In the genomic region with DNA sequence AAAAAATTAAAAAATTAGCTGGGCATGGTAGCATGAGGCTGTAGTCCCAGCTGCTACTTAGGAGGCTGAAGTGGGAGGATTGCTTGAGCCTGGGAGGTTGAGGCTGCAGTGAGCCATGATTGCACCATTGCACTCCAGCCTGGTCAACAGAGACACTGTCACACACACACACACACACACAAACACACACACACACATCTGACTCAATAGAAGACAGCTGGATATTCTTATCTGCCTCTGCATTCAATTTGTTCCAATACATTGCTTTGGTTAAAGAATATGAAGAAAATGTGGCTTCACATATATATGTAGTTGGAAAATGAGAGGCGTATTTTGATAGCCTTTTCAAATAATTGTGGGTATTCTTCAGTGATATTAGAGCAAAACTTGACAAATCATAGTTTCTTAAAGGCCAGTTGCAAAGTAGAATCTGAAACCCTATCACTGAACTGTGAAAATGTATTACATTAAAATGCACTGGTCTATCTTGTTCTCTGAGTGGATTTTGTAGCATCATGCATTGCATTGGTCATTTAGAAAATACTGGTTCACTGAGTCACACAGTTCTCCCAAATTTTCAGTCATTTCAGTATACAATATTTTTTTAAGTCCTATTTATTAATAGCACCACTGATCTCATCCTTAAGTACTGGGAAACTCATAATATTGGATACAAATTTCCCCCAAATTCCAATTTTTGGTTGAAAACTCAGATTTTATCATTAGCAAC, we compare ENCODE assay signal across 1 cellular context.
TF ChIP-seq lines count a peak whose summit lies in the region.

No MANE protein-coding gene starts in this region.

TF ChIP-seq in SK-N-SH treated with all-trans-retinoic acid at 6 μM for 48 hours, 23 proteins besides CTCF, POLR2A, EP300 and RAD21:
- TF ChIP-seq, protein P1, sequence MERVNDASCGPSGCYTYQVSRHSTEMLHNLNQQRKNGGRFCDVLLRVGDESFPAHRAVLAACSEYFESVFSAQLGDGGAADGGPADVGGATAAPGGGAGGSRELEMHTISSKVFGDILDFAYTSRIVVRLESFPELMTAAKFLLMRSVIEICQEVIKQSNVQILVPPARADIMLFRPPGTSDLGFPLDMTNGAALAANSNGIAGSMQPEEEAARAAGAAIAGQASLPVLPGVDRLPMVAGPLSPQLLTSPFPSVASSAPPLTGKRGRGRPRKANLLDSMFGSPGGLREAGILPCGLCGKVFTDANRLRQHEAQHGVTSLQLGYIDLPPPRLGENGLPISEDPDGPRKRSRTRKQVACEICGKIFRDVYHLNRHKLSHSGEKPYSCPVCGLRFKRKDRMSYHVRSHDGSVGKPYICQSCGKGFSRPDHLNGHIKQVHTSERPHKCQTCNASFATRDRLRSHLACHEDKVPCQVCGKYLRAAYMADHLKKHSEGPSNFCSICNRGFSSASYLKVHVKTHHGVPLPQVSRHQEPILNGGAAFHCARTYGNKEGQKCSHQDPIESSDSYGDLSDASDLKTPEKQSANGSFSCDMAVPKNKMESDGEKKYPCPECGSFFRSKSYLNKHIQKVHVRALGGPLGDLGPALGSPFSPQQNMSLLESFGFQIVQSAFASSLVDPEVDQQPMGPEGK (CRISPR knock-in tag; IDR thresholded peaks at IDR 0.05; ENCODE audit: borderline replicate concordance): no peak
- TF ChIP-seq CSRNP3 (CRISPR knock-in tag; IDR thresholded peaks at IDR 0.05) (no peak), BACH2 (CRISPR knock-in tag; IDR thresholded peaks at IDR 0.05; ENCODE audit: borderline replicate concordance) (no peak), PPARA (CRISPR knock-in tag; IDR thresholded peaks at IDR 0.05; ENCODE audit: borderline replicate concordance) (no peak)
- TF ChIP-seq, protein P2, sequence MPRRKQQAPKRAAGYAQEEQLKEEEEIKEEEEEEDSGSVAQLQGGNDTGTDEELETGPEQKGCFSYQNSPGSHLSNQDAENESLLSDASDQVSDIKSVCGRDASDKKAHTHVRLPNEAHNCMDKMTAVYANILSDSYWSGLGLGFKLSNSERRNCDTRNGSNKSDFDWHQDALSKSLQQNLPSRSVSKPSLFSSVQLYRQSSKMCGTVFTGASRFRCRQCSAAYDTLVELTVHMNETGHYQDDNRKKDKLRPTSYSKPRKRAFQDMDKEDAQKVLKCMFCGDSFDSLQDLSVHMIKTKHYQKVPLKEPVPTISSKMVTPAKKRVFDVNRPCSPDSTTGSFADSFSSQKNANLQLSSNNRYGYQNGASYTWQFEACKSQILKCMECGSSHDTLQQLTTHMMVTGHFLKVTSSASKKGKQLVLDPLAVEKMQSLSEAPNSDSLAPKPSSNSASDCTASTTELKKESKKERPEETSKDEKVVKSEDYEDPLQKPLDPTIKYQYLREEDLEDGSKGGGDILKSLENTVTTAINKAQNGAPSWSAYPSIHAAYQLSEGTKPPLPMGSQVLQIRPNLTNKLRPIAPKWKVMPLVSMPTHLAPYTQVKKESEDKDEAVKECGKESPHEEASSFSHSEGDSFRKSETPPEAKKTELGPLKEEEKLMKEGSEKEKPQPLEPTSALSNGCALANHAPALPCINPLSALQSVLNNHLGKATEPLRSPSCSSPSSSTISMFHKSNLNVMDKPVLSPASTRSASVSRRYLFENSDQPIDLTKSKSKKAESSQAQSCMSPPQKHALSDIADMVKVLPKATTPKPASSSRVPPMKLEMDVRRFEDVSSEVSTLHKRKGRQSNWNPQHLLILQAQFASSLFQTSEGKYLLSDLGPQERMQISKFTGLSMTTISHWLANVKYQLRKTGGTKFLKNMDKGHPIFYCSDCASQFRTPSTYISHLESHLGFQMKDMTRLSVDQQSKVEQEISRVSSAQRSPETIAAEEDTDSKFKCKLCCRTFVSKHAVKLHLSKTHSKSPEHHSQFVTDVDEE (CRISPR knock-in tag; IDR thresholded peaks at IDR 0.05): no peak
TF ChIP-seq in SK-N-SH treated with all-trans-retinoic acid at 6 μM for 48 hours: peak in this region for 0.
